ENCODE assay signal across 1 cellular context in the genomic region with DNA sequence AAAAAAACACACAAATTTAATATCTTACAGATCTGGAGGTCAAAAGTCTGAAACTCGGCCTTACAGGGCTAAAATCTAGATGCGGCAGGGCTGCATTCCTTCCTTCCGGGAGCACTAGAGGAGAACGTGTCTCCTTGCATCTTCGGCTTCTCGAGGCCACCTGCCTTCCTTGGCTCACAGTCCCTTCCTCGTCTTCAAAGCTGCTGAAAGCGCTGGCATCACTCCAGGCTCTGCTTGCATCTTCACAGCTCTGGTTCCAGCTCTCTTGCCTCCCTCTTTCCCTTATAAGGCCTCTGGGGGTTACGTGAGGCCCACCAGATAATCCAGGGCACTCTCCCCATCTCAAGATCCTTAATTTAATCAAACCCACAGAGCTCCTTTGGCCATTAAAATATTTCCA.
TF ChIP-seq lines count a peak whose summit lies in the region.

No MANE protein-coding gene starts in this region.

TF ChIP-seq in GM23338, 12 proteins besides CTCF, POLR2A, EP300 and RAD21:
- TF ChIP-seq CREB1 (CRISPR knock-in tag; IDR thresholded peaks at IDR 0.05; ENCODE audit: low read depth) (no peak), POLR2AphosphoS5 (IDR thresholded peaks at IDR 0.05; ENCODE audit: low read depth) (no peak), EZH2phosphoT487 (IDR thresholded peaks at IDR 0.05; ENCODE audit: unreplicated experiment) (no peak), JUNB (IDR thresholded peaks at IDR 0.05; ENCODE audit: unreplicated experiment) (no peak), ZNF114 (CRISPR knock-in tag; IDR thresholded peaks at IDR 0.05) (no peak), NANOG (IDR thresholded peaks at IDR 0.05; ENCODE audit: borderline replicate concordance) (no peak), ZNF331 (CRISPR knock-in tag; IDR thresholded peaks at IDR 0.05; ENCODE audit: low read depth) (no peak), ETS1 (IDR thresholded peaks at IDR 0.05) (no peak), STAT1 (IDR thresholded peaks at IDR 0.05; ENCODE audit: unreplicated experiment) (no peak), EZH2 (IDR thresholded peaks at IDR 0.05; ENCODE audit: low read depth, unreplicated experiment) (no peak)
- TF ChIP-seq, protein P1, sequence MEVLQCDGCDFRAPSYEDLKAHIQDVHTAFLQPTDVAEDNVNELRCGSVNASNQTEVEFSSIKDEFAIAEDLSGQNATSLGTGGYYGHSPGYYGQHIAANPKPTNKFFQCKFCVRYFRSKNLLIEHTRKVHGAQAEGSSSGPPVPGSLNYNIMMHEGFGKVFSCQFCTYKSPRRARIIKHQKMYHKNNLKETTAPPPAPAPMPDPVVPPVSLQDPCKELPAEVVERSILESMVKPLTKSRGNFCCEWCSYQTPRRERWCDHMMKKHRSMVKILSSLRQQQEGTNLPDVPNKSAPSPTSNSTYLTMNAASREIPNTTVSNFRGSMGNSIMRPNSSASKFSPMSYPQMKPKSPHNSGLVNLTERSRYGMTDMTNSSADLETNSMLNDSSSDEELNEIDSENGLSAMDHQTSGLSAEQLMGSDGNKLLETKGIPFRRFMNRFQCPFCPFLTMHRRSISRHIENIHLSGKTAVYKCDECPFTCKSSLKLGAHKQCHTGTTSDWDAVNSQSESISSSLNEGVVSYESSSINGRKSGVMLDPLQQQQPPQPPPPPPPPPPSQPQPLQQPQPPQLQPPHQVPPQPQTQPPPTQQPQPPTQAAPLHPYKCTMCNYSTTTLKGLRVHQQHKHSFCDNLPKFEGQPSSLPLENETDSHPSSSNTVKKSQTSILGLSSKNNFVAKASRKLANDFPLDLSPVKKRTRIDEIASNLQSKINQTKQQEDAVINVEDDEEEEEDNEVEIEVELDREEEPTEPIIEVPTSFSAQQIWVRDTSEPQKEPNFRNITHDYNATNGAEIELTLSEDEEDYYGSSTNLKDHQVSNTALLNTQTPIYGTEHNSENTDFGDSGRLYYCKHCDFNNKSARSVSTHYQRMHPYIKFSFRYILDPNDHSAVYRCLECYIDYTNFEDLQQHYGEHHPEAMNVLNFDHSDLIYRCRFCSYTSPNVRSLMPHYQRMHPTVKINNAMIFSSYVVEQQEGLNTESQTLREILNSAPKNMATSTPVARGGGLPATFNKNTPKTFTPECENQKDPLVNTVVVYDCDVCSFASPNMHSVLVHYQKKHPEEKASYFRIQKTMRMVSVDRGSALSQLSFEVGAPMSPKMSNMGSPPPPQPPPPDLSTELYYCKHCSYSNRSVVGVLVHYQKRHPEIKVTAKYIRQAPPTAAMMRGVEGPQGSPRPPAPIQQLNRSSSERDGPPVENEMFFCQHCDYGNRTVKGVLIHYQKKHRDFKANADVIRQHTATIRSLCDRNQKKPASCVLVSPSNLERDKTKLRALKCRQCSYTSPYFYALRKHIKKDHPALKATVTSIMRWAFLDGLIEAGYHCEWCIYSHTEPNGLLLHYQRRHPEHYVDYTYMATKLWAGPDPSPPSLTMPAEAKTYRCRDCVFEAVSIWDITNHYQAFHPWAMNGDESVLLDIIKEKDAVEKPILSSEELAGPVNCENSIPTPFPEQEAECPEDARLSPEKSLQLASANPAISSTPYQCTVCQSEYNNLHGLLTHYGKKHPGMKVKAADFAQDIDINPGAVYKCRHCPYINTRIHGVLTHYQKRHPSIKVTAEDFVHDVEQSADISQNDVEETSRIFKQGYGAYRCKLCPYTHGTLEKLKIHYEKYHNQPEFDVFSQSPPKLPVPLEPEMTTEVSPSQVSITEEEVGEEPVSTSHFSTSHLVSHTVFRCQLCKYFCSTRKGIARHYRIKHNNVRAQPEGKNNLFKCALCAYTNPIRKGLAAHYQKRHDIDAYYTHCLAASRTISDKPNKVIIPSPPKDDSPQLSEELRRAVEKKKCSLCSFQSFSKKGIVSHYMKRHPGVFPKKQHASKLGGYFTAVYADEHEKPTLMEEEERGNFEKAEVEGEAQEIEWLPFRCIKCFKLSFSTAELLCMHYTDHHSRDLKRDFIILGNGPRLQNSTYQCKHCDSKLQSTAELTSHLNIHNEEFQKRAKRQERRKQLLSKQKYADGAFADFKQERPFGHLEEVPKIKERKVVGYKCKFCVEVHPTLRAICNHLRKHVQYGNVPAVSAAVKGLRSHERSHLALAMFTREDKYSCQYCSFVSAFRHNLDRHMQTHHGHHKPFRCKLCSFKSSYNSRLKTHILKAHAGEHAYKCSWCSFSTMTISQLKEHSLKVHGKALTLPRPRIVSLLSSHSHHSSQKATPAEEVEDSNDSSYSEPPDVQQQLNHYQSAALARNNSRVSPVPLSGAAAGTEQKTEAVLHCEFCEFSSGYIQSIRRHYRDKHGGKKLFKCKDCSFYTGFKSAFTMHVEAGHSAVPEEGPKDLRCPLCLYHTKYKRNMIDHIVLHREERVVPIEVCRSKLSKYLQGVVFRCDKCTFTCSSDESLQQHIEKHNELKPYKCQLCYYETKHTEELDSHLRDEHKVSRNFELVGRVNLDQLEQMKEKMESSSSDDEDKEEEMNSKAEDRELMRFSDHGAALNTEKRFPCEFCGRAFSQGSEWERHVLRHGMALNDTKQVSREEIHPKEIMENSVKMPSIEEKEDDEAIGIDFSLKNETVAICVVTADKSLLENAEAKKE (CRISPR knock-in tag; IDR thresholded peaks at IDR 0.05), result no peak
- TF ChIP-seq, protein P2, sequence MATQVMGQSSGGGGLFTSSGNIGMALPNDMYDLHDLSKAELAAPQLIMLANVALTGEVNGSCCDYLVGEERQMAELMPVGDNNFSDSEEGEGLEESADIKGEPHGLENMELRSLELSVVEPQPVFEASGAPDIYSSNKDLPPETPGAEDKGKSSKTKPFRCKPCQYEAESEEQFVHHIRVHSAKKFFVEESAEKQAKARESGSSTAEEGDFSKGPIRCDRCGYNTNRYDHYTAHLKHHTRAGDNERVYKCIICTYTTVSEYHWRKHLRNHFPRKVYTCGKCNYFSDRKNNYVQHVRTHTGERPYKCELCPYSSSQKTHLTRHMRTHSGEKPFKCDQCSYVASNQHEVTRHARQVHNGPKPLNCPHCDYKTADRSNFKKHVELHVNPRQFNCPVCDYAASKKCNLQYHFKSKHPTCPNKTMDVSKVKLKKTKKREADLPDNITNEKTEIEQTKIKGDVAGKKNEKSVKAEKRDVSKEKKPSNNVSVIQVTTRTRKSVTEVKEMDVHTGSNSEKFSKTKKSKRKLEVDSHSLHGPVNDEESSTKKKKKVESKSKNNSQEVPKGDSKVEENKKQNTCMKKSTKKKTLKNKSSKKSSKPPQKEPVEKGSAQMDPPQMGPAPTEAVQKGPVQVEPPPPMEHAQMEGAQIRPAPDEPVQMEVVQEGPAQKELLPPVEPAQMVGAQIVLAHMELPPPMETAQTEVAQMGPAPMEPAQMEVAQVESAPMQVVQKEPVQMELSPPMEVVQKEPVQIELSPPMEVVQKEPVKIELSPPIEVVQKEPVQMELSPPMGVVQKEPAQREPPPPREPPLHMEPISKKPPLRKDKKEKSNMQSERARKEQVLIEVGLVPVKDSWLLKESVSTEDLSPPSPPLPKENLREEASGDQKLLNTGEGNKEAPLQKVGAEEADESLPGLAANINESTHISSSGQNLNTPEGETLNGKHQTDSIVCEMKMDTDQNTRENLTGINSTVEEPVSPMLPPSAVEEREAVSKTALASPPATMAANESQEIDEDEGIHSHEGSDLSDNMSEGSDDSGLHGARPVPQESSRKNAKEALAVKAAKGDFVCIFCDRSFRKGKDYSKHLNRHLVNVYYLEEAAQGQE (IDR thresholded peaks at IDR 0.05; ENCODE audit: unreplicated experiment), result no peak
